ENCODE assay signal across 11 cellular contexts in the genomic region with DNA sequence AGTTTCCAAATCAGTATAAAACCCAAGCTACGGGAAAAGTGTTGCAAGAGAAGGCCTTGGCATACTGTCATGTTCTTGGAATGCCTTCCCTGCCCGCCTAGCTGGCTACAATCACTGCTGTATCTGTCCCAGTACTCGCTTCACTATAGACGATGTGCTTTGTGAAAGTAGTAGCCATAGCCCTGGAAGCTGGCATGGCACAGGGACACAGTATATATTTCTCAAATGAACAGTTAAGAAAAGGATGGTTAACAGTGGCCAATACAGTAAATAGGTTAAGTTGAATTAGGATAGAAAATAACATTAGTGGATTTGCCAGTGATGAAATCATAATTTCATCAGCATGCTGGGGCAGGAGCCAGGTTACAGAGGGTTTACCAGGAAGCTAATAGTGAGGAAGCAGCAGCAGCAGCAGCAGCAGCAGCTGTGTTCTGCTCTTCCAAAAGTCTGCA.
DNase-seq lines count a peak whose midpoint lies in the region; ATAC-seq lines count a peak whose summit lies in the region.
"Had no signal": no experiment of that assay in that cellular context is flagged by ENCODE, and none has a peak within 500 bp of the region (broad histone marks: within the 10 kb centered on the region; RNA-seq: fewer than 3 reads in every experiment).

No MANE protein-coding gene starts in this region.

- no peak overlapping the region for H2AFZ ChIP-seq in Karpas-422 (ENCODE audit: low read length)

- no peaks in the 10 kb centered on the region for H3K9me3 ChIP-seq in subcutaneous abdominal adipose tissue (ENCODE audit: control insufficient read depth in 5 of 5, low read length in 5 of 5)
- no peaks in the 10 kb centered on the region for H3K9me3 ChIP-seq in Karpas-422 (ENCODE audit: low read length)

- no peaks in the 10 kb centered on the region for H3K27me3 ChIP-seq in subcutaneous abdominal adipose tissue (ENCODE audit: control insufficient read depth in 5 of 5, insufficient read depth in 4 of 5, low read length in 5 of 5)
- no peaks in the 10 kb centered on the region for H3K27me3 ChIP-seq in Karpas-422 (ENCODE audit: low read length)

- H3K36me3 ChIP-seq in subcutaneous abdominal adipose tissue (ENCODE audit: control insufficient read depth in 5 of 5, insufficient read depth in 5 of 5, low read length in 5 of 5) (no peaks in the 10 kb centered on the region), Karpas-422 (ENCODE audit: insufficient read depth, low read length) (no peaks in the 10 kb centered on the region)

- peak overlapping the region; percentile 73 for H3K27ac ChIP-seq in subcutaneous abdominal adipose tissue (ENCODE audit: low read depth, low read length)
- H3K27ac ChIP-seq in Karpas-422 (ENCODE audit: low read length): no peak overlapping the region

- no peaks in the 10 kb centered on the region for H3K79me2 ChIP-seq in Karpas-422 (ENCODE audit: low read length)

- no peak overlapping the region for H3K4me2 ChIP-seq in Karpas-422 (ENCODE audit: low read depth, low read length, poor library complexity, severe bottlenecking)

- no peaks in the 10 kb centered on the region for H3K9me2 ChIP-seq in Karpas-422 (replicated peaks; ENCODE audit: insufficient read depth, low read length)

- ATAC-seq in left ventricle myocardium superior: peak; percentile 95
- ATAC-seq in HG03439 (IDR thresholded peaks at IDR 0.05; ENCODE audit: unreplicated experiment): no peak
- ATAC-seq: Panc1; stimulated activated memory B cell treated with anti-CD40 and anti-IgM and Interleukin-4, amounts not matched to agents 10 μg/mL and 1 μg/mL and 100 μg/mL, for 72 hours had no signal

- intact Hi-C loops in left ventricle myocardium superior (cut with micrococcal nuclease): no loop called here

- no peaks in the 10 kb centered on the region for H4K20me1 ChIP-seq in Karpas-422 (ENCODE audit: insufficient read depth, low read depth, low read length)

- H3K9ac ChIP-seq in subcutaneous abdominal adipose tissue (ENCODE audit: low read length in 5 of 5) (peak overlapping the region in 2 of 5 donors; percentile 52 to 74), Karpas-422 (ENCODE audit: low read length) (no peak overlapping the region)

- peak; percentile 46 for DNase-seq in HPDE6-E6E7 (ENCODE audit: extremely low spot score)
- peak; percentile 48 for DNase-seq in astrocyte of the hippocampus (ENCODE audit: low read depth, low spot score)
- peak; percentile 47 for DNase-seq in left ventricle myocardium superior
- DNase-seq in Karpas-422: no peak
- DNase-seq in central memory CD4-positive, alpha-beta T cell: no peak
- DNase-seq: activated CD4-positive, alpha-beta T cell treated with anti-CD3 and anti-CD28 coated beads for 48 hours; MM.1S had no signal

- peaks cover 0 to 9% (median 3%) of the 10 kb centered on the region in 5 donors for H3K4me1 ChIP-seq in subcutaneous abdominal adipose tissue (ENCODE audit: control insufficient read depth in 5 of 5, insufficient read depth in 5 of 5, low read length in 5 of 5)
- peaks cover 10% of the 10 kb centered on the region for H3K4me1 ChIP-seq in Karpas-422 (ENCODE audit: low read length)

- peak overlapping the region in 4 of 5 donors; percentile 21 to 58 (median 42) for H3K4me3 ChIP-seq in subcutaneous abdominal adipose tissue (ENCODE audit: low read depth in 1 of 5, low read length in 5 of 5)
- no peak overlapping the region for H3K4me3 ChIP-seq in Karpas-422 (ENCODE audit: low read length)

Comparison
In these comparisons a context has a peak if more than half of its experiments do, and no peak if none do; other contexts are left out.
1. DNase-seq: peak in HPDE6-E6E7 (single experiment), astrocyte of the hippocampus (single experiment) and left ventricle myocardium superior (single experiment); none in Karpas-422 (single experiment) and central memory CD4-positive, alpha-beta T cell (single experiment).